ENCODE assay signal across 24 cellular contexts in genomic region chr2:15241929-15242328, GRCh38.
"Had no signal": no experiment of that assay in that cellular context is flagged by ENCODE, and none has a peak within 500 bp of the region (broad histone marks: within the 10 kb centered on the region; RNA-seq: fewer than 3 reads in every experiment).

No MANE protein-coding gene starts in this region.

- H3K79me2 ChIP-seq: parathyroid adenoma had no signal

- H3K9me3 ChIP-seq: body of pancreas, spleen, tibial nerve had no signal

- H3K4me3 ChIP-seq: body of pancreas, coronary artery, dorsolateral prefrontal cortex, neural progenitor cell, spleen, tibial nerve had no signal

- H3K27me3 Mint-ChIP-seq: naive thymus-derived CD4-positive, alpha-beta T cell had no signal

- H3K27me3 ChIP-seq: body of pancreas, dorsolateral prefrontal cortex, neural progenitor cell, spleen, tibial nerve had no signal

- H3K4me1 ChIP-seq: body of pancreas, neural progenitor cell, parathyroid adenoma, spleen, tibial nerve had no signal

- H3K36me3 ChIP-seq: neural progenitor cell had no signal

- ATAC-seq: activated naive CD4-positive, alpha-beta T cell treated with anti-CD3 and anti-CD28 coated beads, Interleukin-2, amount 50 U/mL, for 72 hours; activated T-cell treated with anti-CD3 and anti-CD28 coated beads, Interleukin-2, amount 50 U/mL, for 72 hours; body of pancreas; left cardiac atrium; naive thymus-derived CD4-positive, alpha-beta T cell; right cardiac atrium had no signal

- H3K27ac Mint-ChIP-seq: activated naive CD4-positive, alpha-beta T cell treated with anti-CD3 and anti-CD28 coated beads, Interleukin-2, amount 50 U/mL, for 72 hours; activated T-cell treated with anti-CD3 and anti-CD28 coated beads, Interleukin-2, amount 50 U/mL, for 72 hours; naive thymus-derived CD4-positive, alpha-beta T cell; neural progenitor cell had no signal

- H3K4me3 Mint-ChIP-seq: activated T-cell treated with anti-CD3 and anti-CD28 coated beads, Interleukin-2, amount 50 U/mL, for 72 hours; mesothelial cell of epicardium; naive thymus-derived CD4-positive, alpha-beta T cell; neural progenitor cell had no signal

- H2AFZ ChIP-seq: neural progenitor cell, parathyroid adenoma had no signal

- H3K9ac ChIP-seq: neural progenitor cell, parathyroid adenoma had no signal

- FAIRE-seq: frontal cortex had no signal

- H3K4me2 ChIP-seq: neural progenitor cell had no signal

- H3K27ac ChIP-seq: body of pancreas, coronary artery, neural progenitor cell, parathyroid adenoma, spleen, tibial nerve had no signal

- DNase-seq: activated CD4-positive, alpha-beta T cell treated with anti-CD3 and anti-CD28 coated beads for 4 hours; activated CD4-positive, alpha-beta T cell treated with anti-CD3 and anti-CD28 coated beads, Interleukin-2, amount 50 U/mL, for 4 hours; activated naive CD4-positive, alpha-beta T cell; activated T-cell treated with anti-CD3 and anti-CD28 coated beads for 4 hours; activated T-cell treated with anti-CD3 and anti-CD28 coated beads, Interleukin-2, amount 50 U/mL, for 72 hours; aorta; body of pancreas; dorsolateral prefrontal cortex; effector memory CD4-positive, alpha-beta T cell; islet precursor cell; left cardiac atrium; naive thymus-derived CD4-positive, alpha-beta T cell; occipital lobe; right cardiac atrium; spleen; stimulated activated naive CD4-positive, alpha-beta T cell treated with Interleukin-2 at 50 U/mL for 16 hours; T-helper 1 cell had no signal
